ENCODE assay signal across 25 cellular contexts in the genomic region with DNA sequence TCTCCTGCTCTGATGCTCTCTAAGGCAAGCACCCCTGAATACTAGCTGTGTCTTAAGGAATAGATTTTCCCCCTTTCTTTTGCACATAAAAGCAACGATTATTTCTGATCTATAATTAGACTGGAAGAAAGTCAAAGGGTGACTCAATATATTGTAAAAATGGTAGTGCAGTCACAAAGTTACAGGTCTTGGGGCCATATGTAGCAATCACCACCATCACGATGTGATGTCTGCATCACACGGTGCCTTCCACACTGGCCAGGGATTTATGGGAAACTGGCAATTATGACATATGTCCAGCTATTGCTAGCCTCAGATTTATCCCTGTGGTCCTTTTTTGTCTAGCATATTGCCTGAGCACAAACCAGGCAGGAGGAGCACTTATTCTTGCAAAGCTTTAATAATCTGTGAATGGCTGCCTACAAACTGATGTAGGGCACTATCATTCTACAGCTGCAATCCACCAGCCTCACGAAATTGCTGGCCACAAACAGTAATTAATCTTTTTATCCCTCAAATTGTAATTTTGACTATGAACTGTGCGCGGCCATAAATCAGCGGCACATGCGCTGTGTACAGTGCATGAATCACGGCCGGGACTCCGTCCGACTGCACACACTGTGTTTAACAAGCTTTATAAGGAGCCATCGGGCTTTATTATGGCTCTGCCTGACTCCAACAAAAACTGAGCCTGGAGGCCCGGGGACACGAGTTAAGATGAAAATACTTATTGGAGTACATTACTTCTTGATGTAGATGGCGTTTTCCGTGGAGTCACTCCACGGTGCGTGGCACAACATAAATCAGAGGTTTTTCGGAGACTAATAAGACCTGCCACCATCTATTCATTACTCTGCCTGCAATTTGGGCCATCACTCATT.
"Had no signal": no experiment of that assay in that cellular context is flagged by ENCODE, and none has a peak within 500 bp of the region (broad histone marks: within the 10 kb centered on the region; RNA-seq: fewer than 3 reads in every experiment).

No MANE protein-coding gene starts in this region.

- H3K36me3 ChIP-seq: cardiac muscle cell, gastrocnemius medialis, prostate gland had no signal

- FAIRE-seq: endothelial cell of umbilical vein, small intestine had no signal

- H3K4me1 ChIP-seq: esophagus squamous epithelium, prostate gland, right atrium auricular region, testis had no signal

- DNase-seq: activated B cell treated with CpG ODN at 0.5 μM for 24 hours; activated CD4-positive, alpha-beta memory T cell treated with anti-CD3 and anti-CD28 coated beads, Interleukin-2, amount 10 ng/mL, durations not matched to agents 7 days and 5 days; activated CD4-positive, alpha-beta T cell treated with anti-CD3 and anti-CD28 coated beads for 4 hours; activated CD8-positive, alpha-beta memory T cell treated with anti-CD3 and anti-CD28 coated beads, Interleukin-2, amount 10 ng/mL, durations not matched to agents 7 days and 5 days; activated naive CD4-positive, alpha-beta T cell; activated naive CD8-positive, alpha-beta T cell treated with anti-CD3 and anti-CD28 coated beads for 36 hours; amniotic stem cell; dermis blood vessel endothelial cell; effector memory CD4-positive, alpha-beta T cell; esophagus squamous epithelium; gastrocnemius medialis; heart left ventricle; left ventricle myocardium superior; naive B cell; small intestine; stimulated activated CD4-positive, alpha-beta T cell treated with anti-CD3 and anti-CD28 coated beads, Interleukin-15, amount 100 ng/mL, for 24 hours; stimulated activated CD4-positive, alpha-beta T cell treated with anti-CD3 and anti-CD28 coated beads, Interleukin-2, amount 100 ng/mL, for 48 hours; stimulated activated naive CD8-positive, alpha-beta T cell treated with anti-CD3 and anti-CD28 coated beads, Interleukin-15, amount 100 ng/mL, for 72 hours; T-helper 9 cell; testis had no signal

- H3K4me3 ChIP-seq: cardiac muscle cell, esophagus squamous epithelium, gastrocnemius medialis, heart left ventricle, prostate gland, right atrium auricular region, testis had no signal

- H3K27me3 ChIP-seq: cardiac muscle cell, gastrocnemius medialis, right atrium auricular region, testis had no signal

- H3K27ac ChIP-seq: cardiac muscle cell, esophagus squamous epithelium, gastrocnemius medialis, heart left ventricle, prostate gland, right atrium auricular region, testis had no signal

- ATAC-seq: activated CD8-positive, alpha-beta memory T cell treated with anti-CD3 and anti-CD28 coated beads, Interleukin-2, amount 10 ng/mL, durations not matched to agents 7 days and 5 days; activated T-helper 17 cell treated with anti-CD3 and anti-CD28 coated beads, Interleukin-2, amount 50 U/mL, for 72 hours; gastrocnemius medialis; heart left ventricle; left ventricle myocardium superior; stimulated activated naive CD8-positive, alpha-beta T cell treated with anti-CD3 and anti-CD28 coated beads, Interleukin-15, amount 100 ng/mL, for 72 hours had no signal

- H3K9me3 ChIP-seq: esophagus squamous epithelium, gastrocnemius medialis, heart left ventricle, prostate gland, right atrium auricular region, testis had no signal
